ENCODE assay signal across 2 cellular contexts in genomic region chr2:187556493-187556892, GRCh38. TPM values are rescaled to one million over a fixed set of nuclear protein-coding genes. Genes with fewer than 3 reads are reported as not detected.
"Had no signal": no experiment of that assay in that cellular context is flagged by ENCODE, and none has a peak within 500 bp of the region (broad histone marks: within the 10 kb centered on the region; RNA-seq: fewer than 3 reads in every experiment).

No MANE protein-coding gene starts in this region.

RNA-seq across cellular contexts. Expression of gene TFPI, which starts 2.3 kb away (rescaled TPM):
- total RNA-seq: activated naive CD4-positive, alpha-beta T cell treated with anti-CD3 and anti-CD28 coated beads for 36 hours; activated naive CD8-positive, alpha-beta T cell treated with anti-CD3 and anti-CD28 coated beads for 36 hours had no signal
